Comparison of ENCODE assay signal across 20 cellular contexts in the genomic region with DNA sequence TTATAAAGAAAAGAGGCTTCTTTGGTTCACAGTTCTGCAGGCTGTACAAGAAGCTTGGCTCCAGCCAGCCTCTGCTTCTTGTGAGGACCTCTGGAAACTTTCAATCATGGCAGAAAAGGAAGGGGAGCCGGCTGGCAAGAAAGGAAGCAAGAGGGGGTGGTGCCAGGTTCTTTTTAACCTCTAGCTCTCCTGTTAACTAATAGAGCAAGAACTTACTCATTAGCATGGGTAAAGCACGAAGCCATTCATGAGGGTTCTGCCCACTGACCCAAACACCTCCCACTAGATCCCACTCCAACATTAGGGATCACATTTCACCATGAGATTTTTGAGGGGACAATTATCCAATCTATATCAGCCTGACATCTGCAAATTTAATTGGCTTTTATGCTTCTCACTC.
"Had no signal": no experiment of that assay in that cellular context is flagged by ENCODE, and none has a peak within 500 bp of the region (broad histone marks: within the 10 kb centered on the region; RNA-seq: fewer than 3 reads in every experiment).

No MANE protein-coding gene starts in this region.

- H3K9me3 Mint-ChIP-seq: stimulated activated naive CD8-positive, alpha-beta T cell treated with anti-CD3 and anti-CD28 coated beads, Interleukin-15, Interleukin-2, amounts not matched to agents 100 ng/mL and 50 ng/mL, for 24 hours had no signal

- H2AFZ ChIP-seq: hepatocyte had no signal

- H3K36me3 Mint-ChIP-seq: mesothelial cell of epicardium; natural killer cell; stimulated activated memory B cell treated with anti-CD40 and anti-IgM and Interleukin-4, amounts not matched to agents 10 μg/mL and 1 μg/mL and 100 μg/mL, for 72 hours had no signal

- H3K4me1 ChIP-seq: colonic mucosa, psoas muscle, tibial artery, upper lobe of left lung, vagina had no signal

- H3K4me2 ChIP-seq: hepatocyte had no signal

- ATAC-seq: left lobe of liver; natural killer cell; psoas muscle; right lobe of liver; stimulated activated memory B cell treated with anti-CD40 and anti-IgM and Interleukin-4, amounts not matched to agents 10 μg/mL and 1 μg/mL and 100 μg/mL, for 72 hours had no signal

- H3K9me3 ChIP-seq: colonic mucosa, neutrophil, psoas muscle, right lobe of liver, tibial artery, upper lobe of left lung, vagina had no signal

- H3K4me3 Mint-ChIP-seq: mesothelial cell of epicardium; natural killer cell; stimulated activated memory B cell treated with anti-CD40 and anti-IgM and Interleukin-4, amounts not matched to agents 10 μg/mL and 1 μg/mL and 100 μg/mL, for 72 hours; stimulated activated naive CD8-positive, alpha-beta T cell treated with anti-CD3 and anti-CD28 coated beads, Interleukin-15, Interleukin-2, amounts not matched to agents 100 ng/mL and 50 ng/mL, for 24 hours had no signal

- H3K27ac ChIP-seq: colonic mucosa, hepatocyte, neutrophil, psoas muscle, right lobe of liver, tibial artery, upper lobe of left lung, vagina had no signal

- H3K27me3 Mint-ChIP-seq: stimulated activated memory B cell treated with anti-CD40 and anti-IgM and Interleukin-4, amounts not matched to agents 10 μg/mL and 1 μg/mL and 100 μg/mL, for 72 hours; stimulated activated naive CD8-positive, alpha-beta T cell treated with anti-CD3 and anti-CD28 coated beads, Interleukin-15, Interleukin-2, amounts not matched to agents 100 ng/mL and 50 ng/mL, for 24 hours had no signal

- DNase-seq: colonic mucosa; dermis blood vessel endothelial cell; foreskin melanocyte; head of caudate nucleus; islet precursor cell; mammary epithelial cell; natural killer cell; psoas muscle; retina; right lobe of liver; stimulated activated CD4-positive, alpha-beta T cell treated with anti-CD3 and anti-CD28 coated beads, Interleukin-4, amount 100 ng/mL, for 1 hour; tibial artery; upper lobe of left lung had no signal

- H3K79me2 ChIP-seq: hepatocyte had no signal

- H3K27me3 ChIP-seq: colonic mucosa, hepatocyte, neutrophil, right lobe of liver, tibial artery, upper lobe of left lung, vagina had no signal

- H3K36me3 ChIP-seq: colonic mucosa, neutrophil, right lobe of liver, tibial artery, upper lobe of left lung, vagina had no signal

- H3K27ac Mint-ChIP-seq: mesothelial cell of epicardium; natural killer cell; stimulated activated memory B cell treated with anti-CD40 and anti-IgM and Interleukin-4, amounts not matched to agents 10 μg/mL and 1 μg/mL and 100 μg/mL, for 72 hours; stimulated activated naive CD8-positive, alpha-beta T cell treated with anti-CD3 and anti-CD28 coated beads, Interleukin-15, Interleukin-2, amounts not matched to agents 100 ng/mL and 50 ng/mL, for 24 hours had no signal

- H3K4me1 Mint-ChIP-seq: natural killer cell; stimulated activated memory B cell treated with anti-CD40 and anti-IgM and Interleukin-4, amounts not matched to agents 10 μg/mL and 1 μg/mL and 100 μg/mL, for 72 hours had no signal

- H3K4me3 ChIP-seq: colonic mucosa, hepatocyte, psoas muscle, right lobe of liver, tibial artery, upper lobe of left lung, vagina had no signal
